ENCODE assay signal across 23 cellular contexts in the genomic region with DNA sequence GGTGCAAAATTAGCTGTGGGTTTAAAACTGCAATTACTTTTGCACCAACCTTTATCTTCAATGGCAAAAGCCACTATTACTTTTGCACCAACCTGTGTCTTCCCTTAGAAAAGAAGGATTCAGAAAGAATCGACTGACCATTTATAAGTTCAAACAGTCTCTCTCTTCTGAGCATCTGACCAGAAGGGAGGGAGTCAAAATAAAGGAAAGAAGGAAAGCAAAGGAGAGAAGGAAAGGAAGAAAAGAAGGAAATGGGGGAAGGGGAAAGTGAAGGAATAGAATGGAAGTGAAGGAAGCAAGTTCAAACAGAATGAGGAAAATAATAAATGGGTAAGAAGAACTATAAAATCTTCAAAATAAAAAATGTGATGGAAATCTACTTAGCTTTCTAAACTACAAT.
"Had no signal": no experiment of that assay in that cellular context is flagged by ENCODE, and none has a peak within 500 bp of the region (broad histone marks: within the 10 kb centered on the region; RNA-seq: fewer than 3 reads in every experiment).

No MANE protein-coding gene starts in this region.

- H3K4me3 Mint-ChIP-seq: activated CD8-positive, alpha-beta T cell treated with anti-CD3 and anti-CD28 coated beads for 36 hours; activated naive CD4-positive, alpha-beta T cell treated with anti-CD3 and anti-CD28 coated beads for 36 hours; activated naive CD8-positive, alpha-beta T cell treated with anti-CD3 and anti-CD28 coated beads for 36 hours; activated T-cell treated with anti-CD3 and anti-CD28 coated beads, Interleukin-2, amount 50 U/mL, for 4 hours; T-cell had no signal

- H3K27ac ChIP-seq: breast epithelium, KMS-11, VCaP had no signal

- H3K27ac Mint-ChIP-seq: activated CD8-positive, alpha-beta T cell treated with anti-CD3 and anti-CD28 coated beads for 36 hours; activated naive CD4-positive, alpha-beta T cell treated with anti-CD3 and anti-CD28 coated beads for 36 hours; activated naive CD8-positive, alpha-beta T cell treated with anti-CD3 and anti-CD28 coated beads for 36 hours had no signal

- H3K36me3 ChIP-seq: breast epithelium had no signal

- H3K27me3 Mint-ChIP-seq: activated CD8-positive, alpha-beta T cell treated with anti-CD3 and anti-CD28 coated beads for 36 hours; activated naive CD8-positive, alpha-beta T cell treated with anti-CD3 and anti-CD28 coated beads for 36 hours; T-cell had no signal

- H3K4me1 ChIP-seq: breast epithelium had no signal

- H3K9me3 ChIP-seq: breast epithelium had no signal

- H3K27me3 ChIP-seq: breast epithelium had no signal

- H3K4me2 ChIP-seq: KMS-11 had no signal

- H3K4me3 ChIP-seq: breast epithelium had no signal

- DNase-seq: activated CD4-positive, CD25-positive, alpha-beta regulatory T cell; activated CD8-positive, alpha-beta memory T cell treated with anti-CD3 and anti-CD28 coated beads, Interleukin-2, amount 50 U/mL, for 4 hours; activated CD8-positive, alpha-beta T cell treated with anti-CD3 and anti-CD28 coated beads for 36 hours; activated effector memory CD4-positive, alpha-beta T cell treated with anti-CD3 and anti-CD28 coated beads, Interleukin-2, amount 50 U/mL, for 16 hours; activated naive CD4-positive, alpha-beta T cell treated with anti-CD3 and anti-CD28 coated beads for 36 hours; activated naive CD8-positive, alpha-beta T cell treated with anti-CD3 and anti-CD28 coated beads for 36 hours; activated T-cell treated with anti-CD3 and anti-CD28 coated beads, Interleukin-2, amount 50 U/mL, for 4 hours; aorta; caudate nucleus; NCI-H1092 treated with DMSO at 0.1 percent for 48 hours; NCI-H1417 treated with DMSO at 0.1 percent for 48 hours; NCI-H1694; NCI-H2029; NCI-H2107; NCI-H2171 treated with DMSO at 0.1 percent for 48 hours; NCI-H226; NCI-H526; NCI-H82; SIG-M5; T-cell had no signal

- ATAC-seq: activated CD8-positive, alpha-beta T cell treated with anti-CD3 and anti-CD28 coated beads for 36 hours; activated T-cell treated with anti-CD3 and anti-CD28 coated beads, Interleukin-2, amount 50 U/mL, for 4 hours; T-cell had no signal

- H3K9me3 Mint-ChIP-seq: activated CD8-positive, alpha-beta T cell treated with anti-CD3 and anti-CD28 coated beads for 36 hours; activated naive CD4-positive, alpha-beta T cell treated with anti-CD3 and anti-CD28 coated beads for 36 hours; activated naive CD8-positive, alpha-beta T cell treated with anti-CD3 and anti-CD28 coated beads for 36 hours; activated T-cell treated with anti-CD3 and anti-CD28 coated beads, Interleukin-2, amount 50 U/mL, for 4 hours; T-cell had no signal
